ENCODE assay signal across 11 cellular contexts in the genomic region with DNA sequence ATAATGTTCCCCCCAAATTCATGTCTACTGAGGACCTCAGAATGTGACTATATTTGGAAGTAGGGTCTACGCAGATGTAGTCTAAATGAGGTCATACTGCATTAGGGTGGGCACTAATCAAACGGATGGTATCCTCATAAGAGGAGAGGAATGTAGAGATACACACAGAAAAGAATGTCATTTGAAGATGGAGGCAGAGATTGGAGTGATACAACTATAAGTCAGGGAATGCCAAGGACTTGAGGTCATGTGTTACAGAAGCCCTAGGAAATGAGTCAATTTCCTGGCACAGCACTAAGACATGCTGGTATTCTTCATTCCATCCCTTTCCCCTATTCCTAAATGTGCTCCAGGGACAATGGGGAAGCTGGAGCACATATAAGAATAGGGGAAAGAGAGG. TPM values are rescaled to one million over a fixed set of nuclear protein-coding genes. Genes with fewer than 3 reads are reported as not detected.
A peak's percentile ranks its signal among the peaks of the same experiment; 100 is the strongest.
DNase-seq lines count a peak whose midpoint lies in the region; ATAC-seq and TF ChIP-seq lines count a peak whose summit lies in the region.
"Had no signal": no experiment of that assay in that cellular context is flagged by ENCODE, and none has a peak within 500 bp of the region (broad histone marks: within the 10 kb centered on the region; RNA-seq: fewer than 3 reads in every experiment).

No MANE protein-coding gene starts in this region.

- H3K27ac Mint-ChIP-seq in activated CD8-positive, alpha-beta memory T cell treated with anti-CD3 and anti-CD28 coated beads, Interleukin-2, amount 10 ng/mL, durations not matched to agents 7 days and 5 days = peak overlapping the region; percentile 97
- H3K27ac Mint-ChIP-seq in activated CD4-positive, alpha-beta memory T cell treated with anti-CD3 and anti-CD28 coated beads, Interleukin-2, amount 10 ng/mL, durations not matched to agents 7 days and 5 days = peak overlapping the region; percentile 95
- H3K27ac Mint-ChIP-seq: type B pancreatic cell had no signal

- DNase-seq in activated CD8-positive, alpha-beta memory T cell treated with anti-CD3 and anti-CD28 coated beads, Interleukin-2, amount 10 ng/mL, durations not matched to agents 7 days and 5 days = no peak
- no peak for DNase-seq in activated CD8-positive, alpha-beta memory T cell treated with anti-CD3 and anti-CD28 coated beads, Interleukin-2, amount 50 U/mL, for 48 hours
- no peak for DNase-seq in activated CD4-positive, alpha-beta memory T cell treated with anti-CD3 and anti-CD28 coated beads, Interleukin-2, amount 10 ng/mL, durations not matched to agents 7 days and 5 days
- DNase-seq in glomerular visceral epithelial cell (ENCODE audit: extremely low spot score) (peak; percentile 95), suprapubic skin (ENCODE audit: low spot score in 2 of 2) (no peak), mesenteric fat pad (ENCODE audit: low spot score) (no peak)
- no peak for DNase-seq in activated CD8-positive, alpha-beta memory T cell treated with anti-CD3 and anti-CD28 coated beads, Interleukin-2, amount 50 U/mL, for 4 hours
- DNase-seq: C1 segment of cervical spinal cord, NCI-H187 had no signal

- no peak for TF ChIP-seq POLR2A in suprapubic skin (IDR thresholded peaks at IDR 0.05)

- H3K4me3 Mint-ChIP-seq in activated CD8-positive, alpha-beta memory T cell treated with anti-CD3 and anti-CD28 coated beads, Interleukin-2, amount 10 ng/mL, durations not matched to agents 7 days and 5 days = peak overlapping the region; percentile 38
- peak overlapping the region; percentile 28 for H3K4me3 Mint-ChIP-seq in activated CD4-positive, alpha-beta memory T cell treated with anti-CD3 and anti-CD28 coated beads, Interleukin-2, amount 10 ng/mL, durations not matched to agents 7 days and 5 days
- H3K4me3 Mint-ChIP-seq: type B pancreatic cell had no signal

- CTCF ChIA-PET in activated CD8-positive, alpha-beta memory T cell treated with anti-CD3 and anti-CD28 coated beads, Interleukin-2, amount 10 ng/mL, durations not matched to agents 7 days and 5 days (lab: Charles Lee) = interaction anchor here (1.0 to 3.5 kb wide), 5 partner anchors 10 to 80 kb away, joined by 3 to 24 read pairs (median 5); partner anchors contain the start of gene CD274
- CTCF ChIA-PET in activated CD4-positive, alpha-beta memory T cell treated with anti-CD3 and anti-CD28 coated beads, Interleukin-2, amount 10 ng/mL, durations not matched to agents 7 days and 5 days (lab: Charles Lee) = interaction anchor here (1.3 to 2.5 kb wide), 2 partner anchors 30 to 60 kb away, joined by 3 to 17 read pairs; partner anchors contain the start of gene CD274

- peaks cover 4% of the 10 kb centered on the region for H3K9me3 Mint-ChIP-seq in activated CD8-positive, alpha-beta memory T cell treated with anti-CD3 and anti-CD28 coated beads, Interleukin-2, amount 10 ng/mL, durations not matched to agents 7 days and 5 days (ENCODE audit: low read depth)
- H3K9me3 Mint-ChIP-seq in activated CD4-positive, alpha-beta memory T cell treated with anti-CD3 and anti-CD28 coated beads, Interleukin-2, amount 10 ng/mL, durations not matched to agents 7 days and 5 days = peaks cover 7% of the 10 kb centered on the region

- H3K36me3 ChIP-seq in suprapubic skin = no peaks in the 10 kb centered on the region

- no peak overlapping the region for H3K4me3 ChIP-seq in suprapubic skin

- H3K4me1 Mint-ChIP-seq in activated CD8-positive, alpha-beta memory T cell treated with anti-CD3 and anti-CD28 coated beads, Interleukin-2, amount 10 ng/mL, durations not matched to agents 7 days and 5 days = peaks cover 55% of the 10 kb centered on the region
- peaks cover 59% of the 10 kb centered on the region for H3K4me1 Mint-ChIP-seq in activated CD4-positive, alpha-beta memory T cell treated with anti-CD3 and anti-CD28 coated beads, Interleukin-2, amount 10 ng/mL, durations not matched to agents 7 days and 5 days

- no peaks in the 10 kb centered on the region for H3K27me3 Mint-ChIP-seq in activated CD8-positive, alpha-beta memory T cell treated with anti-CD3 and anti-CD28 coated beads, Interleukin-2, amount 10 ng/mL, durations not matched to agents 7 days and 5 days
- no peaks in the 10 kb centered on the region for H3K27me3 Mint-ChIP-seq in activated CD4-positive, alpha-beta memory T cell treated with anti-CD3 and anti-CD28 coated beads, Interleukin-2, amount 10 ng/mL, durations not matched to agents 7 days and 5 days
- H3K27me3 Mint-ChIP-seq: type B pancreatic cell had no signal

- peak overlapping the region; percentile 51 for H3K27ac ChIP-seq in suprapubic skin

- ATAC-seq in activated CD8-positive, alpha-beta memory T cell treated with anti-CD3 and anti-CD28 coated beads, Interleukin-2, amount 10 ng/mL, durations not matched to agents 7 days and 5 days = no peak
- ATAC-seq in GM18858 (IDR thresholded peaks at IDR 0.05; ENCODE audit: unreplicated experiment) = no peak

- no peak for TF ChIP-seq CTCF in suprapubic skin (IDR thresholded peaks at IDR 0.05)

- no peaks in the 10 kb centered on the region for H3K9me3 ChIP-seq in suprapubic skin

- POLR2A ChIA-PET in activated CD4-positive, alpha-beta memory T cell treated with anti-CD3 and anti-CD28 coated beads, Interleukin-2, amount 10 ng/mL, durations not matched to agents 7 days and 5 days (lab: Charles Lee) = interaction anchor here (0.7 to 2.7 kb wide), 14 partner anchors 8 to 769 kb away, joined by 3 to 31 read pairs (median 10); partner anchors contain the start of genes CD274, PLGRKT and RIC1

- TF ChIP-seq EP300 in suprapubic skin (IDR thresholded peaks at IDR 0.05) = no peak

- no peaks in the 10 kb centered on the region for H3K27me3 ChIP-seq in suprapubic skin

- peaks cover 16% of the 10 kb centered on the region for H3K36me3 Mint-ChIP-seq in activated CD8-positive, alpha-beta memory T cell treated with anti-CD3 and anti-CD28 coated beads, Interleukin-2, amount 10 ng/mL, durations not matched to agents 7 days and 5 days
- H3K36me3 Mint-ChIP-seq in activated CD4-positive, alpha-beta memory T cell treated with anti-CD3 and anti-CD28 coated beads, Interleukin-2, amount 10 ng/mL, durations not matched to agents 7 days and 5 days (ENCODE audit: low read depth) = peaks cover 19% of the 10 kb centered on the region
- H3K36me3 Mint-ChIP-seq: type B pancreatic cell had no signal

- WGBS in suprapubic skin = 48% methylated on average over 2 of the region's 2 CpGs

- H3K4me1 ChIP-seq in suprapubic skin = peaks cover 15% of the 10 kb centered on the region

RNA-seq across cellular contexts. Expression of gene PDCD1LG2, which starts 0.8 kb away (rescaled TPM):
- total RNA-seq in activated CD8-positive, alpha-beta memory T cell treated with anti-CD3 and anti-CD28 coated beads, Interleukin-2, amount 10 ng/mL, durations not matched to agents 7 days and 5 days = 1 to 10 TPM; 1.5 to 3.2 TPM
- 1 to 10 TPM; 4.1 to 4.8 TPM for total RNA-seq in activated CD4-positive, alpha-beta memory T cell treated with anti-CD3 and anti-CD28 coated beads, Interleukin-2, amount 10 ng/mL, durations not matched to agents 7 days and 5 days
- total RNA-seq in suprapubic skin (1 to 10 TPM in 2 of 4 donors, under 1 TPM in 2; 0.49 to 2.2 (median 0.99) TPM), mesenteric fat pad (3.6 TPM)

RNA-seq across cellular contexts. Expression of gene CD274, which starts 59.2 kb away (rescaled TPM):
- 10 to 100 TPM in 1 of 2 experiments, 1 to 10 TPM in 1; 8.3 to 10.4 TPM for total RNA-seq in activated CD8-positive, alpha-beta memory T cell treated with anti-CD3 and anti-CD28 coated beads, Interleukin-2, amount 10 ng/mL, durations not matched to agents 7 days and 5 days
- 10 to 100 TPM; 12.4 to 12.6 TPM for total RNA-seq in activated CD4-positive, alpha-beta memory T cell treated with anti-CD3 and anti-CD28 coated beads, Interleukin-2, amount 10 ng/mL, durations not matched to agents 7 days and 5 days
- 1 to 10 TPM in 1 of 4 donors, under 1 TPM in 2, not detected in 1; 0.15 to 1.6 (median 0.64) TPM for total RNA-seq in suprapubic skin
- 1.0 TPM for total RNA-seq in mesenteric fat pad
